ENCODE assay signal across 12 cellular contexts in the genomic region with DNA sequence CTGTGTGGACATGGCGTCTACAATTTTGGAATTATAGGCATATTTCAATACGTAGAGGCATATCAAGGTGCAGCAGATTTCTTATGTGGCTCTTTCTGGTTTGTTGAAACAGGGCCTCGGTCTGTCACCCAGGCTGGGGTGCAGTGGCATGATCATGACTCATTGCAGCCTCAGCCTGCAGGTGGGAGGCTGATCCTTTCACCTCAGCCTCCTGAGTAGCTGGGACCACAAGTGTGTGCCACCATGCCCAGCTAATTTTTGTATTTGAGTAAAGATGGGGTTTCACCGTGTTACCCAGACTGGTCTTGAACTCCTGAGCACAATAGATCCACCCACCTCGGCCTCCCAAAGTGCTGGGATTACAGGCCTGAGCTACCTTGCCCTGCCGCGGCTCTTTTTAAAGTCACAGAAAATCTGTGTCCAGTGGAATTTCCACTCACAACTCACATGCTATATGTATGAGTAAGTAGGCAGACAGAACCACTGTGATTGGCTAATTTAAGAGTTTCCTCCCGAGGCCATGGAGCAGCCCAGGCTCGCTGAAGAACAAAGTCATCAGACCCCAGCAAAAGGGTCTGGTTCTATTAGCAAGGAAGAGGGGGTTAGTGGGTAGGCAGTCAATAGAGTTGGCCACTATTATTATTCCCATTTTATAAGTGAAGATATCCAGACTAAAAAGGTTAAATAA. TPM values are rescaled to one million over a fixed set of nuclear protein-coding genes. Genes with fewer than 3 reads are reported as not detected.
A peak's percentile ranks its signal among the peaks of the same experiment; 100 is the strongest.
DNase-seq lines count a peak whose midpoint lies in the region; ATAC-seq and TF ChIP-seq lines count a peak whose summit lies in the region.
"Had no signal": no experiment of that assay in that cellular context is flagged by ENCODE, and none has a peak within 500 bp of the region (broad histone marks: within the 10 kb centered on the region; RNA-seq: fewer than 3 reads in every experiment).

No MANE protein-coding gene starts in this region.

- ATAC-seq in activated T-cell treated with anti-CD3 and anti-CD28 coated beads, Interleukin-2, amount 50 U/mL, for 72 hours (replicated peaks in 1 of 2) = peak; percentile 65 to 70
- no peak for ATAC-seq in PC-3
- ATAC-seq: A549, K562 had no signal

- no peak overlapping the region for H3K4me3 Mint-ChIP-seq in activated T-cell treated with anti-CD3 and anti-CD28 coated beads, Interleukin-2, amount 50 U/mL, for 72 hours
- H3K4me3 Mint-ChIP-seq: nephron had no signal

- DNase-seq in stimulated activated naive CD4-positive, alpha-beta T cell treated with Interleukin-2 at 50 U/mL for 16 hours (lab: John Stamatoyannopoulos, UW) = peak; percentile 75
- no peak for DNase-seq in stimulated activated naive CD4-positive, alpha-beta T cell (lab: John Stamatoyannopoulos, UW)
- DNase-seq in activated T-cell treated with anti-CD3 and anti-CD28 coated beads, Interleukin-2, amount 50 U/mL, for 72 hours = peak; percentile 64 to 77
- no peak for DNase-seq in DMS153 (lab: John Stamatoyannopoulos, UW)
- DNase-seq in PC-3 = no peak
- DNase-seq in NCI-H345 (lab: John Stamatoyannopoulos, UW) = no peak
- no peak for DNase-seq in NCI-H226
- DNase-seq: transverse colon had no signal

- no peak overlapping the region for H3K4me3 ChIP-seq in neutrophil (ENCODE audit: low read depth in 1 of 2, low read length in 1 of 2)
- H3K4me3 ChIP-seq in PC-3 (ENCODE audit: low read length) = no peak overlapping the region
- H3K4me3 ChIP-seq: A549, K562, transverse colon had no signal

- no peak overlapping the region for H3K9ac ChIP-seq in PC-3 (ENCODE audit: low read length)

- peaks cover 31% of the 10 kb centered on the region for H3K4me1 Mint-ChIP-seq in activated T-cell treated with anti-CD3 and anti-CD28 coated beads, Interleukin-2, amount 50 U/mL, for 72 hours (ENCODE audit: low read depth)

- H3F3A ChIP-seq in PC-3 (ENCODE audit: low read length, unreplicated experiment) = no peaks in the 10 kb centered on the region

- H3K4me1 ChIP-seq in neutrophil (ENCODE audit: control insufficient read depth in 1 of 2, insufficient read depth in 1 of 2, low read depth in 1 of 2, low read length in 1 of 2) = peaks cover 100% of the 10 kb centered on the region in 2 experiments
- peaks cover 26% of the 10 kb centered on the region for H3K4me1 ChIP-seq in PC-3 (ENCODE audit: insufficient read depth, low read length)

- POLR2A ChIA-PET in PC-3 (lab: Charles Lee; ENCODE audit: unreplicated experiment) = interaction anchor here (0.7 kb wide), 1 partner anchor 41 kb away, joined by 3 read pairs; no protein-coding TSS in a partner anchor

- no peaks in the 10 kb centered on the region for H3K9me3 ChIP-seq in neutrophil
- no peaks in the 10 kb centered on the region for H3K9me3 ChIP-seq in PC-3 (ENCODE audit: low read length)
- H3K9me3 ChIP-seq: A549, transverse colon had no signal

- no peaks in the 10 kb centered on the region for H3K9me3 Mint-ChIP-seq in activated T-cell treated with anti-CD3 and anti-CD28 coated beads, Interleukin-2, amount 50 U/mL, for 72 hours
- H3K9me3 Mint-ChIP-seq: nephron had no signal

- H3K79me2 ChIP-seq in PC-3 (ENCODE audit: low read length) = no peaks in the 10 kb centered on the region

- H3K27ac ChIP-seq in neutrophil (peak overlapping the region; percentile 93), PC-3 (ENCODE audit: low read length) (no peak overlapping the region)
- H3K27ac ChIP-seq: A549 had no signal

- TF ChIP-seq CTCF in neutrophil (IDR thresholded peaks at IDR 0.05) (no peak), PC-3 (conservative IDR thresholded peaks at IDR 0.05; ENCODE audit: low read depth, low read length) (no peak)

- CTCF ChIA-PET in PC-3 (lab: Charles Lee) = no interaction called here

- peaks cover 5 to 6% of the 10 kb centered on the region in 2 donors for H3K36me3 Mint-ChIP-seq in activated T-cell treated with anti-CD3 and anti-CD28 coated beads, Interleukin-2, amount 50 U/mL, for 72 hours (ENCODE audit: insufficient read depth in 2 of 2)

- H3K36me3 ChIP-seq in neutrophil (peaks cover 6% of the 10 kb centered on the region), PC-3 (ENCODE audit: low read depth, low read length) (no peaks in the 10 kb centered on the region)
- H3K36me3 ChIP-seq: transverse colon had no signal

- peak overlapping the region; percentile 66 for H3K27ac Mint-ChIP-seq in activated T-cell treated with anti-CD3 and anti-CD28 coated beads, Interleukin-2, amount 50 U/mL, for 72 hours
- H3K27ac Mint-ChIP-seq: nephron had no signal

- no peaks in the 10 kb centered on the region for H3K9me2 ChIP-seq in PC-3 (replicated peaks; ENCODE audit: low read length)

- no peak overlapping the region for H3K4me2 ChIP-seq in PC-3 (ENCODE audit: low read length)
- H3K4me2 ChIP-seq: A549 had no signal

- no peaks in the 10 kb centered on the region for H3K27me3 ChIP-seq in neutrophil
- H3K27me3 ChIP-seq in PC-3 (ENCODE audit: low read length) = no peaks in the 10 kb centered on the region
- H3K27me3 ChIP-seq: transverse colon had no signal

- H4K20me1 ChIP-seq in PC-3 (ENCODE audit: low read length) = no peaks in the 10 kb centered on the region

- intact Hi-C loops in PC-3 (cut with micrococcal nuclease) = loop anchor here (1.0 kb wide), 1 partner anchor 8 kb away; no protein-coding TSS in a partner anchor

- no peaks in the 10 kb centered on the region for H3K27me3 Mint-ChIP-seq in activated T-cell treated with anti-CD3 and anti-CD28 coated beads, Interleukin-2, amount 50 U/mL, for 72 hours (ENCODE audit: low read depth)

- no TSS peak for BruUV-seq in PC-3 (replicated peaks; lab: Mats Ljungman, UMichigan)

- H2AFZ ChIP-seq in PC-3 (ENCODE audit: low read length) = no peak overlapping the region

RNA-seq across cellular contexts. Expression of a gene that starts 9.2 kb away (rescaled TPM):
- 100 to 1,000 TPM; 233 to 250 TPM for total RNA-seq in activated T-cell treated with anti-CD3 and anti-CD28 coated beads, Interleukin-2, amount 50 U/mL, for 72 hours
- 6.8 and 9.3 TPM in 2 replicates for total RNA-seq in PC-3 (2014; rRNA removed)

Comparison
In these comparisons a context has a peak if more than half of its experiments do, and no peak if none do; other contexts are left out.
1. DNase-seq: peak in stimulated activated naive CD4-positive, alpha-beta T cell treated with Interleukin-2 at 50 U/mL for 16 hours (single experiment) and activated T-cell treated with anti-CD3 and anti-CD28 coated beads, Interleukin-2, amount 50 U/mL, for 72 hours (2 of 2); none in stimulated activated naive CD4-positive, alpha-beta T cell (0 of 6), DMS153 (single experiment), PC-3 (single experiment), NCI-H345 (single experiment) and NCI-H226 (single experiment).
2. RNA of a gene that starts 9.2 kb away (total RNA-seq): 233 to 250 TPM in activated T-cell treated with anti-CD3 and anti-CD28 coated beads, Interleukin-2, amount 50 U/mL, for 72 hours; 6.8 to 9.3 TPM in PC-3; every median in the first group is over 10 times any median in the second.